In the genomic region with DNA sequence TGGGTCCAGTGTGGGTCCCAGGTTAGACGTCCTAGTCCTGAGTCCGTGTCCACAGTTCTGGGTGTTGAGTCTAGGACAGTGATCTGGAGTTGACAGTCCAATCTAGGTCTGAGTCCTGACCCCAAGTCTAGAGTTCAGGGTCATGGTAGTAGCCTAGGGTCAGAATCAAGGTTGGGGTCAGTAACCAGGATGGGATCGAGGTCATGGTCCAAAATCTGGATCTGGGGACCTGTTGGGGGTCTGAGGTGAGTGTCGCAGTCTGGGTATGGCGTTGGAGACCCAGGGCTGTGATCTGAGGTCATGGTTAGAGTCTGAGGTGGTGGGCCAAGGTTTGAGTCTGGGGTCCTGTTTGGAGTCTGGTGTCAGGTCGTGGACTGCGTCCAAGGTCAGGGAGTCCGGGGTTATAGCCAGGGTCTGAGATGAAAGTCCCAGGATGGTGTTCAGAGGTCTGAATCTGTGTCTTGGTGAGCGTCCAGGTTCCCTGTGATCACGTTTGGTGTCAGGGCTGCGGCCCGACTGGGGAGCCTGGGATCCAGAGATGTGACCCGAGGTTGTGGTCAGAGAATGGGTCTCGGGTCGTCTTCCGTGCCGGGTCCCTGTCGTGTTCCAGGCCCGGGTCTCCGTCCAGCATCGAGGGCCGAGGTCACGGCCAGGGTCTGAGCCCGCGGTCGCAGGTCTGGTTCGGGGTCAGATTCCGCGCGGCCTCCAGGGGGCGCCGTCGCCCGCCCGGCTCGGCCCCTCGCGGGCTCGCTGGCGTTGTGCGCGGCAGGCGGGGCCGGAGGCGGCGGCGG, we compare ENCODE assay signal across 8 cellular contexts. TPM values are rescaled to one million over a fixed set of nuclear protein-coding genes. Genes with fewer than 3 reads are reported as not detected.
A peak's percentile ranks its signal among the peaks of the same experiment; 100 is the strongest.
DNase-seq lines count a peak whose midpoint lies in the region; ATAC-seq lines count a peak whose summit lies in the region.

No MANE protein-coding gene starts in this region.

- H3K4me1 Mint-ChIP-seq in activated CD8-positive, alpha-beta memory T cell treated with anti-CD3 and anti-CD28 coated beads, Interleukin-2, amount 10 ng/mL, durations not matched to agents 7 days and 5 days, result peaks cover 68% of the 10 kb centered on the region

- peak; percentile 61 for ATAC-seq in HG02678 (IDR thresholded peaks at IDR 0.05; ENCODE audit: unreplicated experiment)
- peak; percentile 48 for ATAC-seq in activated CD8-positive, alpha-beta memory T cell treated with anti-CD3 and anti-CD28 coated beads, Interleukin-2, amount 10 ng/mL, durations not matched to agents 7 days and 5 days

- DNase-seq in G401 (ENCODE audit: low spot score) (peak; percentile 62), NCI-H510A treated with DMSO at 0.1 percent for 48 hours (lab: John Stamatoyannopoulos, UW) (peak; percentile 60), epidermal melanocyte (ENCODE audit: insufficient read length, low spot score) (peak; percentile 86), mucosa of gallbladder (ENCODE audit: low spot score) (peak; percentile 76), HPDE6-E6E7 (ENCODE audit: extremely low spot score) (no peak)
- peak; percentile 82 for DNase-seq in activated CD8-positive, alpha-beta memory T cell treated with anti-CD3 and anti-CD28 coated beads, Interleukin-2, amount 10 ng/mL, durations not matched to agents 7 days and 5 days
- peak; percentile 73 for DNase-seq in stimulated activated naive CD4-positive, alpha-beta T cell treated with Interleukin-2 at 50 U/mL for 16 hours (lab: John Stamatoyannopoulos, UW)

- peaks cover 38% of the 10 kb centered on the region for H3K36me3 Mint-ChIP-seq in activated CD8-positive, alpha-beta memory T cell treated with anti-CD3 and anti-CD28 coated beads, Interleukin-2, amount 10 ng/mL, durations not matched to agents 7 days and 5 days

- CTCF ChIA-PET in activated CD8-positive, alpha-beta memory T cell treated with anti-CD3 and anti-CD28 coated beads, Interleukin-2, amount 10 ng/mL, durations not matched to agents 7 days and 5 days (lab: Charles Lee), result interaction anchor here (1.1 to 9.3 kb wide), 13 partner anchors 12 to 117 kb away, joined by 3 to 153 read pairs (median 7); a partner anchor contains a TSS

- peak overlapping the region; percentile 62 for H3K4me3 Mint-ChIP-seq in activated CD8-positive, alpha-beta memory T cell treated with anti-CD3 and anti-CD28 coated beads, Interleukin-2, amount 10 ng/mL, durations not matched to agents 7 days and 5 days

- peak overlapping the region; percentile 79 for H3K27ac Mint-ChIP-seq in activated CD8-positive, alpha-beta memory T cell treated with anti-CD3 and anti-CD28 coated beads, Interleukin-2, amount 10 ng/mL, durations not matched to agents 7 days and 5 days

- H3K9me3 Mint-ChIP-seq in activated CD8-positive, alpha-beta memory T cell treated with anti-CD3 and anti-CD28 coated beads, Interleukin-2, amount 10 ng/mL, durations not matched to agents 7 days and 5 days (ENCODE audit: low read depth), result no peaks in the 10 kb centered on the region

- peaks cover 4% of the 10 kb centered on the region for H3K27me3 Mint-ChIP-seq in activated CD8-positive, alpha-beta memory T cell treated with anti-CD3 and anti-CD28 coated beads, Interleukin-2, amount 10 ng/mL, durations not matched to agents 7 days and 5 days

- in situ Hi-C loops in G401 (cut with HindIII; ENCODE audit: low sequenced_read_pairs), result no loop called here

RNA-seq across cellular contexts. Expression of a gene that starts 0.4 kb away (rescaled TPM):
- 35.1 and 48.8 TPM in 2 replicates for total RNA-seq in G401 (2014; rRNA removed; shearing (Covaris generic))
- 100 to 1,000 TPM; 366 to 402 TPM for total RNA-seq in activated CD8-positive, alpha-beta memory T cell treated with anti-CD3 and anti-CD28 coated beads, Interleukin-2, amount 10 ng/mL, durations not matched to agents 7 days and 5 days
- 86.1 TPM for total RNA-seq in mucosa of gallbladder

RNA-seq across cellular contexts. Expression of a gene that starts 23.3 kb away (rescaled TPM):
- 25.2 and 40.3 TPM in 2 replicates for total RNA-seq in G401 (2014; rRNA removed; shearing (Covaris generic))
- 100 to 1,000 TPM; 148 to 172 TPM for total RNA-seq in activated CD8-positive, alpha-beta memory T cell treated with anti-CD3 and anti-CD28 coated beads, Interleukin-2, amount 10 ng/mL, durations not matched to agents 7 days and 5 days
- total RNA-seq in mucosa of gallbladder, result 80.5 TPM

RNA-seq across cellular contexts. Expression of a gene that starts 37.5 kb away (rescaled TPM):
- 1.5 and 1.8 TPM in 2 replicates for total RNA-seq in G401 (2014; rRNA removed; shearing (Covaris generic))
- 10 to 100 TPM; 10.7 to 26.4 TPM for total RNA-seq in activated CD8-positive, alpha-beta memory T cell treated with anti-CD3 and anti-CD28 coated beads, Interleukin-2, amount 10 ng/mL, durations not matched to agents 7 days and 5 days
- 107 TPM for total RNA-seq in mucosa of gallbladder
